In the genomic region with DNA sequence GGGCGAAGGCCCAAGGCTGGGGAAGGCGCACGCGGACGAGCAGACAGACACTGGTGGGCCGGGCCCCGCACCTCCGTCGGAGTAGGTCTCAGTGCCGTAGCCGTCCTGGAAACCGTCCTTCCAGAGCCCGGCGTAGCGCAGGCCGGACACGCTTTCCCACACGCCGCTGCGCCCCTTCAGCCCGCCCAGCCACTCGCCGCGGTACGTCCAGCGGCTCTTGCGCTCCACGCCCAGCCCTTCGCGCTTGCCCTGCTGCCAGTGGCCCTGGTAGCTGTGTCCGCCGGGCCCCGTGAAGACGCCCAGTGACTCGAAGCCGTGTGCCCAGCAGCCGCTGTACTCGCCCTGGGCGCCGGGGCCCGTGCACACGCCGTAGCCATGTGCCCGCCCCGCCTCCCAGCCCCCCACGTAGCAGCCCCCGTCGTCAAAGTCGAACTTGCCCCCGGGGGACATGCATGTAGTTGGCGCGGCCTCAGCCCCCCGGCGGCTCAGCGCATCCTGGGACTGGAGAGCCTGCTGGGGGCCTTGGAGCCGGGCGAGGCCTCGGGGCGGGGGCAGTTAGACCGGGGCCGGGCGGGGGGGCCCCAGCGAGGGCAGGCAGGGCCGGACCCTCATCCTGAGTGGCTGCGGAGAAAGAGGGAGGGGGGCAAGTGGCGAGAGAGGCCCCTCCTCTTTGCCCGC, we compare ENCODE assay signal across 10 cellular contexts. TPM values are rescaled to one million over a fixed set of nuclear protein-coding genes. Genes with fewer than 3 reads are reported as not detected.
A peak's percentile ranks its signal among the peaks of the same experiment; 100 is the strongest.
DNase-seq lines count a peak whose midpoint lies in the region; ATAC-seq lines count a peak whose summit lies in the region.
"Had no signal": no experiment of that assay in that cellular context is flagged by ENCODE, and none has a peak within 500 bp of the region (broad histone marks: within the 10 kb centered on the region; RNA-seq: fewer than 3 reads in every experiment).

No MANE protein-coding gene starts in this region.

- H3K4me3 ChIP-seq in iPS-18a (ENCODE audit: low read length), result peak overlapping the region; percentile 54

- peaks cover 10% of the 10 kb centered on the region for H3K4me1 ChIP-seq in iPS-18a (ENCODE audit: control insufficient read depth, low read depth, low read length)

- peak; percentile 73 for DNase-seq in DMS53 (lab: John Stamatoyannopoulos, UW)
- no peak for DNase-seq in DMS53 treated with DMSO at 0.1 percent for 48 hours (lab: John Stamatoyannopoulos, UW; ENCODE audit: unreplicated experiment)
- peak; percentile 40 for DNase-seq in activated naive CD8-positive, alpha-beta T cell treated with anti-CD3 and anti-CD28 coated beads, Interleukin-2, amount 10 ng/mL, durations not matched to agents 7 days and 5 days
- DNase-seq in AG08396 (ENCODE audit: low spot score), result no peak
- DNase-seq: cortex of kidney had no signal

- no peaks in the 10 kb centered on the region for H3K9me3 Mint-ChIP-seq in activated naive CD8-positive, alpha-beta T cell treated with anti-CD3 and anti-CD28 coated beads, Interleukin-2, amount 10 ng/mL, durations not matched to agents 7 days and 5 days
- H3K9me3 Mint-ChIP-seq in stimulated activated memory B cell treated with anti-CD40 and anti-IgM and Interleukin-4, amounts not matched to agents 10 μg/mL and 1 μg/mL and 100 μg/mL, for 72 hours, result no peaks in the 10 kb centered on the region

- H3K4me3 Mint-ChIP-seq in activated naive CD8-positive, alpha-beta T cell treated with anti-CD3 and anti-CD28 coated beads, Interleukin-2, amount 10 ng/mL, durations not matched to agents 7 days and 5 days, result peak overlapping the region; percentile 41
- H3K4me3 Mint-ChIP-seq in stimulated activated memory B cell treated with anti-CD40 and anti-IgM and Interleukin-4, amounts not matched to agents 10 μg/mL and 1 μg/mL and 100 μg/mL, for 72 hours, result peak overlapping the region; percentile 57

- POLR2A ChIA-PET in activated naive CD8-positive, alpha-beta T cell treated with anti-CD3 and anti-CD28 coated beads, Interleukin-2, amount 10 ng/mL, durations not matched to agents 7 days and 5 days (lab: Charles Lee), result no interaction called here

- H3K27ac Mint-ChIP-seq in activated naive CD8-positive, alpha-beta T cell treated with anti-CD3 and anti-CD28 coated beads, Interleukin-2, amount 10 ng/mL, durations not matched to agents 7 days and 5 days, result no peak overlapping the region
- peak overlapping the region; percentile 13 for H3K27ac Mint-ChIP-seq in stimulated activated memory B cell treated with anti-CD40 and anti-IgM and Interleukin-4, amounts not matched to agents 10 μg/mL and 1 μg/mL and 100 μg/mL, for 72 hours

- H3K9me3 ChIP-seq in iPS-18a (ENCODE audit: control insufficient read depth, low read depth, low read length), result no peaks in the 10 kb centered on the region

- peaks cover 4% of the 10 kb centered on the region for H3K36me3 ChIP-seq in iPS-18a (ENCODE audit: control insufficient read depth, low read depth, low read length)

- peaks cover 25% of the 10 kb centered on the region for H3K4me1 Mint-ChIP-seq in activated naive CD8-positive, alpha-beta T cell treated with anti-CD3 and anti-CD28 coated beads, Interleukin-2, amount 10 ng/mL, durations not matched to agents 7 days and 5 days
- peaks cover 24% of the 10 kb centered on the region for H3K4me1 Mint-ChIP-seq in stimulated activated memory B cell treated with anti-CD40 and anti-IgM and Interleukin-4, amounts not matched to agents 10 μg/mL and 1 μg/mL and 100 μg/mL, for 72 hours

- ATAC-seq in activated naive CD8-positive, alpha-beta T cell treated with anti-CD3 and anti-CD28 coated beads, Interleukin-2, amount 10 ng/mL, durations not matched to agents 7 days and 5 days (ENCODE audit: low read depth), result peak; percentile 29
- ATAC-seq in stimulated activated memory B cell treated with anti-CD40 and anti-IgM and Interleukin-4, amounts not matched to agents 10 μg/mL and 1 μg/mL and 100 μg/mL, for 72 hours, result peak; percentile 22
- ATAC-seq in GM21515 (IDR thresholded peaks at IDR 0.05; ENCODE audit: unreplicated experiment), result no peak
- ATAC-seq in HG03571 (IDR thresholded peaks at IDR 0.05; ENCODE audit: unreplicated experiment), result no peak

- H3K27me3 Mint-ChIP-seq in activated naive CD8-positive, alpha-beta T cell treated with anti-CD3 and anti-CD28 coated beads, Interleukin-2, amount 10 ng/mL, durations not matched to agents 7 days and 5 days, result peaks cover 38% of the 10 kb centered on the region
- H3K27me3 Mint-ChIP-seq in stimulated activated memory B cell treated with anti-CD40 and anti-IgM and Interleukin-4, amounts not matched to agents 10 μg/mL and 1 μg/mL and 100 μg/mL, for 72 hours, result peaks cover 75% of the 10 kb centered on the region

- H3K27me3 ChIP-seq in iPS-18a (ENCODE audit: control insufficient read depth, insufficient read depth, low read length), result peaks cover 11% of the 10 kb centered on the region

- no peak overlapping the region for H3K9ac ChIP-seq in iPS-18a (ENCODE audit: low read length)

- H3K36me3 Mint-ChIP-seq in activated naive CD8-positive, alpha-beta T cell treated with anti-CD3 and anti-CD28 coated beads, Interleukin-2, amount 10 ng/mL, durations not matched to agents 7 days and 5 days, result no peaks in the 10 kb centered on the region
- no peaks in the 10 kb centered on the region for H3K36me3 Mint-ChIP-seq in stimulated activated memory B cell treated with anti-CD40 and anti-IgM and Interleukin-4, amounts not matched to agents 10 μg/mL and 1 μg/mL and 100 μg/mL, for 72 hours

- no peak overlapping the region for H3K27ac ChIP-seq in iPS-18a (ENCODE audit: low read length)
- H3K27ac ChIP-seq: 22Rv1 had no signal

RNA-seq across cellular contexts. Expression of a gene that starts 1.4 kb away (rescaled TPM):
- total RNA-seq in activated naive CD8-positive, alpha-beta T cell treated with anti-CD3 and anti-CD28 coated beads, Interleukin-2, amount 10 ng/mL, durations not matched to agents 7 days and 5 days, result not detected

RNA-seq across cellular contexts. Expression of a gene that starts 9.6 kb away (rescaled TPM):
- 100 to 1,000 TPM; 335 to 389 TPM for total RNA-seq in activated naive CD8-positive, alpha-beta T cell treated with anti-CD3 and anti-CD28 coated beads, Interleukin-2, amount 10 ng/mL, durations not matched to agents 7 days and 5 days

RNA-seq across cellular contexts. Expression of a gene that starts 21.1 kb away (rescaled TPM):
- 10 to 100 TPM; 14.2 to 19.2 TPM for total RNA-seq in activated naive CD8-positive, alpha-beta T cell treated with anti-CD3 and anti-CD28 coated beads, Interleukin-2, amount 10 ng/mL, durations not matched to agents 7 days and 5 days

RNA-seq across cellular contexts. Expression of a gene that starts 25.6 kb away (rescaled TPM):
- 1 to 10 TPM in 1 of 2 experiments, under 1 TPM in 1; 0.75 to 1.4 TPM for total RNA-seq in activated naive CD8-positive, alpha-beta T cell treated with anti-CD3 and anti-CD28 coated beads, Interleukin-2, amount 10 ng/mL, durations not matched to agents 7 days and 5 days

RNA-seq across cellular contexts. Expression of a gene that starts 59.0 kb away (rescaled TPM):
- total RNA-seq in activated naive CD8-positive, alpha-beta T cell treated with anti-CD3 and anti-CD28 coated beads, Interleukin-2, amount 10 ng/mL, durations not matched to agents 7 days and 5 days, result under 1 TPM in 1 of 2 experiments, not detected in 1; 0.17 TPM

Comparison
In these comparisons a context has a peak if more than half of its experiments do, and no peak if none do; other contexts are left out.
1. DNase-seq: peak in DMS53 (single experiment) and activated naive CD8-positive, alpha-beta T cell treated with anti-CD3 and anti-CD28 coated beads, Interleukin-2, amount 10 ng/mL, durations not matched to agents 7 days and 5 days (single experiment); none in DMS53 treated with DMSO at 0.1 percent for 48 hours (single experiment) and AG08396 (single experiment).
2. ATAC-seq: peak in activated naive CD8-positive, alpha-beta T cell treated with anti-CD3 and anti-CD28 coated beads, Interleukin-2, amount 10 ng/mL, durations not matched to agents 7 days and 5 days (single experiment) and stimulated activated memory B cell treated with anti-CD40 and anti-IgM and Interleukin-4, amounts not matched to agents 10 μg/mL and 1 μg/mL and 100 μg/mL, for 72 hours (single experiment); none in GM21515 (single experiment) and HG03571 (single experiment).